In genomic region chr4:155787113-155787710, GRCh38 we compare ENCODE assay signal across 8 cellular contexts. TPM values are rescaled to one million over a fixed set of nuclear protein-coding genes. Genes with fewer than 3 reads are reported as not detected.
A peak's percentile ranks its signal among the peaks of the same experiment; 100 is the strongest.
DNase-seq lines count a peak whose midpoint lies in the region; ATAC-seq, FAIRE-seq and TF ChIP-seq lines count a peak whose summit lies in the region.

No MANE protein-coding gene starts in this region.

- no peak for TF ChIP-seq POLR2A in testis (IDR thresholded peaks at IDR 0.05)

- peaks cover 0 to 4% (median 3%) of the 10 kb centered on the region in 3 donors for H3K36me3 Mint-ChIP-seq in immature natural killer cell

- H3K27ac Mint-ChIP-seq in immature natural killer cell: no peak overlapping the region

- peak; percentile 90 for FAIRE-seq in D721Med (lab: Jason Lieb, UNC)

- peak; percentile 90 for ATAC-seq in GM19025 (IDR thresholded peaks at IDR 0.05; ENCODE audit: low read depth, unreplicated experiment)
- ATAC-seq in HG03066 (IDR thresholded peaks at IDR 0.05; ENCODE audit: low read depth, unreplicated experiment): peak; percentile 96

- 20 to 28% methylated on average over 5 of the region's 5 CpGs for WGBS in testis, 2 donors

- in situ Hi-C loops in astrocyte of the cerebellum (cut with HindIII; ENCODE audit: low sequenced_read_pairs): no loop called here

- H3K27me3 Mint-ChIP-seq in immature natural killer cell (ENCODE audit: low read depth in 3 of 3): no peaks in the 10 kb centered on the region

- H3K9me3 Mint-ChIP-seq in immature natural killer cell: no peaks in the 10 kb centered on the region

- H3K4me3 ChIP-seq in astrocyte of the cerebellum (ENCODE audit: low read depth, low read length): no peak overlapping the region
- no peak overlapping the region for H3K4me3 ChIP-seq in testis

- H3K27me3 ChIP-seq in testis: no peaks in the 10 kb centered on the region

- no peak overlapping the region for H3K4me3 Mint-ChIP-seq in immature natural killer cell

- TF ChIP-seq CTCF in D721Med (IDR thresholded peaks at IDR 0.05; ENCODE audit: insufficient read depth, missing control alignments) (peak; percentile 95), astrocyte of the cerebellum (IDR thresholded peaks at IDR 0.05; ENCODE audit: low read depth, low read length, missing control alignments) (peak; percentile 84), testis (IDR thresholded peaks at IDR 0.05) (peak; percentile 28 to 61 (median 47))

- H3K27ac ChIP-seq in testis: no peak overlapping the region

- peaks cover 0 to 5% of the 10 kb centered on the region in 2 donors for H3K4me1 Mint-ChIP-seq in immature natural killer cell

- H3K4me1 ChIP-seq in testis: no peaks in the 10 kb centered on the region

- DNase-seq in D721Med (ENCODE audit: insufficient read length, low spot score) (no peak), NCI-H2227 (lab: John Stamatoyannopoulos, UW; ENCODE audit: unreplicated experiment) (peak; percentile 47), astrocyte of the cerebellum (ENCODE audit: low read depth) (peak; percentile 39), immature natural killer cell (peak; percentile 44 to 46 (median 45)), testis (no peak), HK-2 (ENCODE audit: unreplicated experiment) (no peak)

- intact Hi-C loops in testis (cut with DNase I; ENCODE audit: low total_unique reads): no loop called here

- H3K9me3 ChIP-seq in testis: no peaks in the 10 kb centered on the region

- H3K36me3 ChIP-seq in testis (ENCODE audit: low read depth, missing control alignments): no peaks in the 10 kb centered on the region

RNA-seq across cellular contexts. Expression of gene GUCY1B1, which starts 28.4 kb away (rescaled TPM):
- polyA plus RNA-seq in immature natural killer cell: 1 to 10 TPM; 4.0 to 7.8 (median 4.3) TPM
- 1 to 10 TPM; 4.3 to 7.6 TPM for total RNA-seq in testis
- polyA plus RNA-seq in testis (ENCODE audit: insufficient read depth, low read depth, low replicate concordance): 4.7 TPM

Comparison
In these comparisons a context has a peak if more than half of its experiments do, and no peak if none do; other contexts are left out.
1. DNase-seq: peak in NCI-H2227 (single experiment), astrocyte of the cerebellum (single experiment) and immature natural killer cell (3 of 3); none in D721Med (single experiment), testis (single experiment) and HK-2 (single experiment).
2. Peak in every context shown above with its lines, with median percentiles within 50 percentile points of each other: CTCF ChIP-seq.